In the genomic region with DNA sequence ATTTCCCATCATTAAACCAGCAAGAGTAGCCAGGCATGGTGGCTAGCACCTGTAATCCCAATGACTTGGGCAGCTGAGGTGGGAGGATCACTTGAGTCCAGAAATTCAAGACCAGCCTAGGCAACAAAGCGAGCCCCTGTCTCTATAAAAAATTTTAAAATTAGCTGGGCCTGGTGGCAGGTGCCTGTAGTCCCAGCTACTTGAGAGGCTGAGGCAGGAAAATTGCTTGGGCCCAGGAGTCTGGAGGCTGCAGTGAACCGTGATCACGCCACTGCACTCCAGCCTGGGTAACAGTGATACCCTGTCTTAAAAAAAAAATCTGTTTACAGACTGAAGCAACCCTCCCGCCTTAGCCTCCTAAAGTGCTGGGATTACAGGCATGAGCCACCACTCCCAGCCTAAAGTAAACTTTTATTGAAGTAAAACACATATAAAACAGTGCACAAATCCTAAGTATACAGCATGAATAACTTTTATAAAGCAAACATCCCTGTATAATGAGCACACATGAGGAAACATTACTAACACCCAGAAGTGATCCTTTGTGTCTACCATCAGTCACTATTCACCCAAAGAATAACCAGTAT, we compare ENCODE assay signal across 1 cellular context.
TF ChIP-seq lines count a peak whose summit lies in the region.

No MANE protein-coding gene starts in this region.

TF ChIP-seq in GM23338, 12 proteins besides CTCF, POLR2A, EP300 and RAD21 (continued from another document):
- TF ChIP-seq, protein P1, sequence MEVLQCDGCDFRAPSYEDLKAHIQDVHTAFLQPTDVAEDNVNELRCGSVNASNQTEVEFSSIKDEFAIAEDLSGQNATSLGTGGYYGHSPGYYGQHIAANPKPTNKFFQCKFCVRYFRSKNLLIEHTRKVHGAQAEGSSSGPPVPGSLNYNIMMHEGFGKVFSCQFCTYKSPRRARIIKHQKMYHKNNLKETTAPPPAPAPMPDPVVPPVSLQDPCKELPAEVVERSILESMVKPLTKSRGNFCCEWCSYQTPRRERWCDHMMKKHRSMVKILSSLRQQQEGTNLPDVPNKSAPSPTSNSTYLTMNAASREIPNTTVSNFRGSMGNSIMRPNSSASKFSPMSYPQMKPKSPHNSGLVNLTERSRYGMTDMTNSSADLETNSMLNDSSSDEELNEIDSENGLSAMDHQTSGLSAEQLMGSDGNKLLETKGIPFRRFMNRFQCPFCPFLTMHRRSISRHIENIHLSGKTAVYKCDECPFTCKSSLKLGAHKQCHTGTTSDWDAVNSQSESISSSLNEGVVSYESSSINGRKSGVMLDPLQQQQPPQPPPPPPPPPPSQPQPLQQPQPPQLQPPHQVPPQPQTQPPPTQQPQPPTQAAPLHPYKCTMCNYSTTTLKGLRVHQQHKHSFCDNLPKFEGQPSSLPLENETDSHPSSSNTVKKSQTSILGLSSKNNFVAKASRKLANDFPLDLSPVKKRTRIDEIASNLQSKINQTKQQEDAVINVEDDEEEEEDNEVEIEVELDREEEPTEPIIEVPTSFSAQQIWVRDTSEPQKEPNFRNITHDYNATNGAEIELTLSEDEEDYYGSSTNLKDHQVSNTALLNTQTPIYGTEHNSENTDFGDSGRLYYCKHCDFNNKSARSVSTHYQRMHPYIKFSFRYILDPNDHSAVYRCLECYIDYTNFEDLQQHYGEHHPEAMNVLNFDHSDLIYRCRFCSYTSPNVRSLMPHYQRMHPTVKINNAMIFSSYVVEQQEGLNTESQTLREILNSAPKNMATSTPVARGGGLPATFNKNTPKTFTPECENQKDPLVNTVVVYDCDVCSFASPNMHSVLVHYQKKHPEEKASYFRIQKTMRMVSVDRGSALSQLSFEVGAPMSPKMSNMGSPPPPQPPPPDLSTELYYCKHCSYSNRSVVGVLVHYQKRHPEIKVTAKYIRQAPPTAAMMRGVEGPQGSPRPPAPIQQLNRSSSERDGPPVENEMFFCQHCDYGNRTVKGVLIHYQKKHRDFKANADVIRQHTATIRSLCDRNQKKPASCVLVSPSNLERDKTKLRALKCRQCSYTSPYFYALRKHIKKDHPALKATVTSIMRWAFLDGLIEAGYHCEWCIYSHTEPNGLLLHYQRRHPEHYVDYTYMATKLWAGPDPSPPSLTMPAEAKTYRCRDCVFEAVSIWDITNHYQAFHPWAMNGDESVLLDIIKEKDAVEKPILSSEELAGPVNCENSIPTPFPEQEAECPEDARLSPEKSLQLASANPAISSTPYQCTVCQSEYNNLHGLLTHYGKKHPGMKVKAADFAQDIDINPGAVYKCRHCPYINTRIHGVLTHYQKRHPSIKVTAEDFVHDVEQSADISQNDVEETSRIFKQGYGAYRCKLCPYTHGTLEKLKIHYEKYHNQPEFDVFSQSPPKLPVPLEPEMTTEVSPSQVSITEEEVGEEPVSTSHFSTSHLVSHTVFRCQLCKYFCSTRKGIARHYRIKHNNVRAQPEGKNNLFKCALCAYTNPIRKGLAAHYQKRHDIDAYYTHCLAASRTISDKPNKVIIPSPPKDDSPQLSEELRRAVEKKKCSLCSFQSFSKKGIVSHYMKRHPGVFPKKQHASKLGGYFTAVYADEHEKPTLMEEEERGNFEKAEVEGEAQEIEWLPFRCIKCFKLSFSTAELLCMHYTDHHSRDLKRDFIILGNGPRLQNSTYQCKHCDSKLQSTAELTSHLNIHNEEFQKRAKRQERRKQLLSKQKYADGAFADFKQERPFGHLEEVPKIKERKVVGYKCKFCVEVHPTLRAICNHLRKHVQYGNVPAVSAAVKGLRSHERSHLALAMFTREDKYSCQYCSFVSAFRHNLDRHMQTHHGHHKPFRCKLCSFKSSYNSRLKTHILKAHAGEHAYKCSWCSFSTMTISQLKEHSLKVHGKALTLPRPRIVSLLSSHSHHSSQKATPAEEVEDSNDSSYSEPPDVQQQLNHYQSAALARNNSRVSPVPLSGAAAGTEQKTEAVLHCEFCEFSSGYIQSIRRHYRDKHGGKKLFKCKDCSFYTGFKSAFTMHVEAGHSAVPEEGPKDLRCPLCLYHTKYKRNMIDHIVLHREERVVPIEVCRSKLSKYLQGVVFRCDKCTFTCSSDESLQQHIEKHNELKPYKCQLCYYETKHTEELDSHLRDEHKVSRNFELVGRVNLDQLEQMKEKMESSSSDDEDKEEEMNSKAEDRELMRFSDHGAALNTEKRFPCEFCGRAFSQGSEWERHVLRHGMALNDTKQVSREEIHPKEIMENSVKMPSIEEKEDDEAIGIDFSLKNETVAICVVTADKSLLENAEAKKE (CRISPR knock-in tag; IDR thresholded peaks at IDR 0.05) = no peak
- TF ChIP-seq NANOG (IDR thresholded peaks at IDR 0.05; ENCODE audit: borderline replicate concordance) (no peak), JUNB (IDR thresholded peaks at IDR 0.05; ENCODE audit: unreplicated experiment) (no peak), ZNF114 (CRISPR knock-in tag; IDR thresholded peaks at IDR 0.05) (no peak), STAT1 (IDR thresholded peaks at IDR 0.05; ENCODE audit: unreplicated experiment) (no peak), EZH2 (IDR thresholded peaks at IDR 0.05; ENCODE audit: low read depth, unreplicated experiment) (no peak), ZNF331 (CRISPR knock-in tag; IDR thresholded peaks at IDR 0.05; ENCODE audit: low read depth) (no peak), CREB1 (CRISPR knock-in tag; IDR thresholded peaks at IDR 0.05; ENCODE audit: low read depth) (no peak), EZH2phosphoT487 (IDR thresholded peaks at IDR 0.05; ENCODE audit: unreplicated experiment) (no peak)
- TF ChIP-seq, protein P2, sequence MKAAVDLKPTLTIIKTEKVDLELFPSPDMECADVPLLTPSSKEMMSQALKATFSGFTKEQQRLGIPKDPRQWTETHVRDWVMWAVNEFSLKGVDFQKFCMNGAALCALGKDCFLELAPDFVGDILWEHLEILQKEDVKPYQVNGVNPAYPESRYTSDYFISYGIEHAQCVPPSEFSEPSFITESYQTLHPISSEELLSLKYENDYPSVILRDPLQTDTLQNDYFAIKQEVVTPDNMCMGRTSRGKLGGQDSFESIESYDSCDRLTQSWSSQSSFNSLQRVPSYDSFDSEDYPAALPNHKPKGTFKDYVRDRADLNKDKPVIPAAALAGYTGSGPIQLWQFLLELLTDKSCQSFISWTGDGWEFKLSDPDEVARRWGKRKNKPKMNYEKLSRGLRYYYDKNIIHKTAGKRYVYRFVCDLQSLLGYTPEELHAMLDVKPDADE (IDR thresholded peaks at IDR 0.05) = no peak
- TF ChIP-seq, protein P3, sequence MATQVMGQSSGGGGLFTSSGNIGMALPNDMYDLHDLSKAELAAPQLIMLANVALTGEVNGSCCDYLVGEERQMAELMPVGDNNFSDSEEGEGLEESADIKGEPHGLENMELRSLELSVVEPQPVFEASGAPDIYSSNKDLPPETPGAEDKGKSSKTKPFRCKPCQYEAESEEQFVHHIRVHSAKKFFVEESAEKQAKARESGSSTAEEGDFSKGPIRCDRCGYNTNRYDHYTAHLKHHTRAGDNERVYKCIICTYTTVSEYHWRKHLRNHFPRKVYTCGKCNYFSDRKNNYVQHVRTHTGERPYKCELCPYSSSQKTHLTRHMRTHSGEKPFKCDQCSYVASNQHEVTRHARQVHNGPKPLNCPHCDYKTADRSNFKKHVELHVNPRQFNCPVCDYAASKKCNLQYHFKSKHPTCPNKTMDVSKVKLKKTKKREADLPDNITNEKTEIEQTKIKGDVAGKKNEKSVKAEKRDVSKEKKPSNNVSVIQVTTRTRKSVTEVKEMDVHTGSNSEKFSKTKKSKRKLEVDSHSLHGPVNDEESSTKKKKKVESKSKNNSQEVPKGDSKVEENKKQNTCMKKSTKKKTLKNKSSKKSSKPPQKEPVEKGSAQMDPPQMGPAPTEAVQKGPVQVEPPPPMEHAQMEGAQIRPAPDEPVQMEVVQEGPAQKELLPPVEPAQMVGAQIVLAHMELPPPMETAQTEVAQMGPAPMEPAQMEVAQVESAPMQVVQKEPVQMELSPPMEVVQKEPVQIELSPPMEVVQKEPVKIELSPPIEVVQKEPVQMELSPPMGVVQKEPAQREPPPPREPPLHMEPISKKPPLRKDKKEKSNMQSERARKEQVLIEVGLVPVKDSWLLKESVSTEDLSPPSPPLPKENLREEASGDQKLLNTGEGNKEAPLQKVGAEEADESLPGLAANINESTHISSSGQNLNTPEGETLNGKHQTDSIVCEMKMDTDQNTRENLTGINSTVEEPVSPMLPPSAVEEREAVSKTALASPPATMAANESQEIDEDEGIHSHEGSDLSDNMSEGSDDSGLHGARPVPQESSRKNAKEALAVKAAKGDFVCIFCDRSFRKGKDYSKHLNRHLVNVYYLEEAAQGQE (IDR thresholded peaks at IDR 0.05; ENCODE audit: unreplicated experiment) = no peak
